In the genomic region with DNA sequence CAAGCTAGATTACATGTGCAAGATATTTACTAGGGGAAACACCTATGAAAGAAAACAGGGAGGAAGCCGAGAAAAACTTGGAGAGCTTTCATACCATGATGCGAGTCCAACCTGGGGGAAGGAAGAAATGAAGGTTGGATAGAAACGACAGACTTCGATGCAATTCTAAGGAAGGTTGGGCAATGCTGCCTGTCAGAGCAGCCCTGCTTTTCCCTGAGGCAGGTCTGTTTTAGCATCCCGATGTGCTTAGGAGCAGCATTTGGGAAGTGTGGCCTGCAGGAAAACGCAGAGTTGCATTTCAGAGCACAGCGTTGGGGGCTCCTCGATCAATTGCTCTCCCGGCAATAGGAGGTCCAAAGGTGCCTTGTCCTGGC, we compare ENCODE assay signal across 1 cellular context.
TF ChIP-seq lines count a peak whose summit lies in the region.

No MANE protein-coding gene starts in this region.

TF ChIP-seq in GM23338, 12 proteins besides CTCF, POLR2A, EP300 and RAD21:
- no peak for TF ChIP-seq ZNF462 (CRISPR knock-in tag; IDR thresholded peaks at IDR 0.05)
- no peak for TF ChIP-seq EZH2 (IDR thresholded peaks at IDR 0.05; ENCODE audit: low read depth, unreplicated experiment)
- no peak for TF ChIP-seq STAT1 (IDR thresholded peaks at IDR 0.05; ENCODE audit: unreplicated experiment)
- TF ChIP-seq ZNF331 (CRISPR knock-in tag; IDR thresholded peaks at IDR 0.05; ENCODE audit: low read depth), result no peak
- no peak for TF ChIP-seq POLR2AphosphoS5 (IDR thresholded peaks at IDR 0.05; ENCODE audit: low read depth)
- TF ChIP-seq, protein P1, sequence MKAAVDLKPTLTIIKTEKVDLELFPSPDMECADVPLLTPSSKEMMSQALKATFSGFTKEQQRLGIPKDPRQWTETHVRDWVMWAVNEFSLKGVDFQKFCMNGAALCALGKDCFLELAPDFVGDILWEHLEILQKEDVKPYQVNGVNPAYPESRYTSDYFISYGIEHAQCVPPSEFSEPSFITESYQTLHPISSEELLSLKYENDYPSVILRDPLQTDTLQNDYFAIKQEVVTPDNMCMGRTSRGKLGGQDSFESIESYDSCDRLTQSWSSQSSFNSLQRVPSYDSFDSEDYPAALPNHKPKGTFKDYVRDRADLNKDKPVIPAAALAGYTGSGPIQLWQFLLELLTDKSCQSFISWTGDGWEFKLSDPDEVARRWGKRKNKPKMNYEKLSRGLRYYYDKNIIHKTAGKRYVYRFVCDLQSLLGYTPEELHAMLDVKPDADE (IDR thresholded peaks at IDR 0.05), result no peak
- TF ChIP-seq JUNB (IDR thresholded peaks at IDR 0.05; ENCODE audit: unreplicated experiment), result no peak
- no peak for TF ChIP-seq ZNF114 (CRISPR knock-in tag; IDR thresholded peaks at IDR 0.05)
- TF ChIP-seq, protein P2, sequence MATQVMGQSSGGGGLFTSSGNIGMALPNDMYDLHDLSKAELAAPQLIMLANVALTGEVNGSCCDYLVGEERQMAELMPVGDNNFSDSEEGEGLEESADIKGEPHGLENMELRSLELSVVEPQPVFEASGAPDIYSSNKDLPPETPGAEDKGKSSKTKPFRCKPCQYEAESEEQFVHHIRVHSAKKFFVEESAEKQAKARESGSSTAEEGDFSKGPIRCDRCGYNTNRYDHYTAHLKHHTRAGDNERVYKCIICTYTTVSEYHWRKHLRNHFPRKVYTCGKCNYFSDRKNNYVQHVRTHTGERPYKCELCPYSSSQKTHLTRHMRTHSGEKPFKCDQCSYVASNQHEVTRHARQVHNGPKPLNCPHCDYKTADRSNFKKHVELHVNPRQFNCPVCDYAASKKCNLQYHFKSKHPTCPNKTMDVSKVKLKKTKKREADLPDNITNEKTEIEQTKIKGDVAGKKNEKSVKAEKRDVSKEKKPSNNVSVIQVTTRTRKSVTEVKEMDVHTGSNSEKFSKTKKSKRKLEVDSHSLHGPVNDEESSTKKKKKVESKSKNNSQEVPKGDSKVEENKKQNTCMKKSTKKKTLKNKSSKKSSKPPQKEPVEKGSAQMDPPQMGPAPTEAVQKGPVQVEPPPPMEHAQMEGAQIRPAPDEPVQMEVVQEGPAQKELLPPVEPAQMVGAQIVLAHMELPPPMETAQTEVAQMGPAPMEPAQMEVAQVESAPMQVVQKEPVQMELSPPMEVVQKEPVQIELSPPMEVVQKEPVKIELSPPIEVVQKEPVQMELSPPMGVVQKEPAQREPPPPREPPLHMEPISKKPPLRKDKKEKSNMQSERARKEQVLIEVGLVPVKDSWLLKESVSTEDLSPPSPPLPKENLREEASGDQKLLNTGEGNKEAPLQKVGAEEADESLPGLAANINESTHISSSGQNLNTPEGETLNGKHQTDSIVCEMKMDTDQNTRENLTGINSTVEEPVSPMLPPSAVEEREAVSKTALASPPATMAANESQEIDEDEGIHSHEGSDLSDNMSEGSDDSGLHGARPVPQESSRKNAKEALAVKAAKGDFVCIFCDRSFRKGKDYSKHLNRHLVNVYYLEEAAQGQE (IDR thresholded peaks at IDR 0.05; ENCODE audit: unreplicated experiment), result no peak
- TF ChIP-seq CREB1 (CRISPR knock-in tag; IDR thresholded peaks at IDR 0.05; ENCODE audit: low read depth), result no peak
- no peak for TF ChIP-seq NANOG (IDR thresholded peaks at IDR 0.05; ENCODE audit: borderline replicate concordance)
- TF ChIP-seq EZH2phosphoT487 (IDR thresholded peaks at IDR 0.05; ENCODE audit: unreplicated experiment), result no peak
